Comparison of ENCODE assay signal across 2 cellular contexts in genomic region chr3:25719321-25719720, GRCh38.
TF ChIP-seq lines count a peak whose summit lies in the region.

No MANE protein-coding gene starts in this region.

TF ChIP-seq in HepG2, 621 proteins besides CTCF, POLR2A, EP300 and RAD21:
- TF ChIP-seq ZSCAN20 (CRISPR knock-in tag; IDR thresholded peaks at IDR 0.05; ENCODE audit: borderline replicate concordance), result no peak
- TF ChIP-seq ZSCAN31 (CRISPR knock-in tag; IDR thresholded peaks at IDR 0.05; ENCODE audit: low read depth), result no peak
- TF ChIP-seq, protein P1, sequence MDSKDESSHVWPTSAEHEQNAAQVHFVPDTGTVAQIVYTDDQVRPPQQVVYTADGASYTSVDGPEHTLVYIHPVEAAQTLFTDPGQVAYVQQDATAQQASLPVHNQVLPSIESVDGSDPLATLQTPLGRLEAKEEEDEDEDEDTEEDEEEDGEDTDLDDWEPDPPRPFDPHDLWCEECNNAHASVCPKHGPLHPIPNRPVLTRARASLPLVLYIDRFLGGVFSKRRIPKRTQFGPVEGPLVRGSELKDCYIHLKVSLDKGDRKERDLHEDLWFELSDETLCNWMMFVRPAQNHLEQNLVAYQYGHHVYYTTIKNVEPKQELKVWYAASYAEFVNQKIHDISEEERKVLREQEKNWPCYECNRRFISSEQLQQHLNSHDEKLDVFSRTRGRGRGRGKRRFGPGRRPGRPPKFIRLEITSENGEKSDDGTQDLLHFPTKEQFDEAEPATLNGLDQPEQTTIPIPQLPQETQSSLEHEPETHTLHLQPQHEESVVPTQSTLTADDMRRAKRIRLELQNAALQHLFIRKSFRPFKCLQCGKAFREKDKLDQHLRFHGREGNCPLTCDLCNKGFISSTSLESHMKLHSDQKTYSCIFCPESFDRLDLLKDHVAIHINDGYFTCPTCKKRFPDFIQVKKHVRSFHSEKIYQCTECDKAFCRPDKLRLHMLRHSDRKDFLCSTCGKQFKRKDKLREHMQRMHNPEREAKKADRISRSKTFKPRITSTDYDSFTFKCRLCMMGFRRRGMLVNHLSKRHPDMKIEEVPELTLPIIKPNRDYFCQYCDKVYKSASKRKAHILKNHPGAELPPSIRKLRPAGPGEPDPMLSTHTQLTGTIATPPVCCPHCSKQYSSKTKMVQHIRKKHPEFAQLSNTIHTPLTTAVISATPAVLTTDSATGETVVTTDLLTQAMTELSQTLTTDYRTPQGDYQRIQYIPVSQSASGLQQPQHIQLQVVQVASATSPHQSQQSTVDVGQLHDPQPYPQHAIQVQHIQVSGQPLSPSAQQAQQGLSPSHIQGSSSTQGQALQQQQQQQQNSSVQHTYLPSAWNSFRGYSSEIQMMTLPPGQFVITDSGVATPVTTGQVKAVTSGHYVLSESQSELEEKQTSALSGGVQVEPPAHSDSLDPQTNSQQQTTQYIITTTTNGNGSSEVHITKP (CRISPR knock-in tag; IDR thresholded peaks at IDR 0.05; ENCODE audit: low read depth), result no peak
- no peak for TF ChIP-seq TCF7 (IDR thresholded peaks at IDR 0.05; ENCODE audit: low read depth)
- no peak for TF ChIP-seq SMAD3 (CRISPR knock-in tag; IDR thresholded peaks at IDR 0.05)
- no peak for TF ChIP-seq TEAD2 (CRISPR knock-in tag; IDR thresholded peaks at IDR 0.05)
- TF ChIP-seq IRF9 (CRISPR knock-in tag; IDR thresholded peaks at IDR 0.05; ENCODE audit: borderline replicate concordance), result no peak
- no peak for TF ChIP-seq NFIC (IDR thresholded peaks at IDR 0.05; ENCODE audit: low read length)
- no peak for TF ChIP-seq TBL1XR1 (IDR thresholded peaks at IDR 0.05; ENCODE audit: borderline replicate concordance, low read length, partially characterized antibody)

TF ChIP-seq in K562, 482 proteins besides CTCF, POLR2A, EP300 and RAD21:
- TF ChIP-seq, protein P2, sequence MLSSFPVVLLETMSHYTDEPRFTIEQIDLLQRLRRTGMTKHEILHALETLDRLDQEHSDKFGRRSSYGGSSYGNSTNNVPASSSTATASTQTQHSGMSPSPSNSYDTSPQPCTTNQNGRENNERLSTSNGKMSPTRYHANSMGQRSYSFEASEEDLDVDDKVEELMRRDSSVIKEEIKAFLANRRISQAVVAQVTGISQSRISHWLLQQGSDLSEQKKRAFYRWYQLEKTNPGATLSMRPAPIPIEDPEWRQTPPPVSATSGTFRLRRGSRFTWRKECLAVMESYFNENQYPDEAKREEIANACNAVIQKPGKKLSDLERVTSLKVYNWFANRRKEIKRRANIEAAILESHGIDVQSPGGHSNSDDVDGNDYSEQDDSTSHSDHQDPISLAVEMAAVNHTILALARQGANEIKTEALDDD (IDR thresholded peaks at IDR 0.05), result no peak
- TF ChIP-seq CBFB (CRISPR knock-in tag; IDR thresholded peaks at IDR 0.05) (no peak), RBFOX2 (IDR thresholded peaks at IDR 0.05; ENCODE audit: low read depth, low read length) (no peak), DACH1 (IDR thresholded peaks at IDR 0.05; ENCODE audit: partially characterized antibody) (no peak), RREB1 (CRISPR knock-in tag; IDR thresholded peaks at IDR 0.05) (no peak), ZNF121 (CRISPR knock-in tag; conservative IDR thresholded peaks at IDR 0.05) (no peak), SP1 (CRISPR knock-in tag; IDR thresholded peaks at IDR 0.05) (no peak), FOXA1 (IDR thresholded peaks at IDR 0.05; ENCODE audit: borderline replicate concordance) (no peak), BACH1 (tag; IDR thresholded peaks at IDR 0.05) (no peak), ZC3H4 (CRISPR knock-in tag; IDR thresholded peaks at IDR 0.05; ENCODE audit: borderline replicate concordance) (no peak), LARP7 (IDR thresholded peaks at IDR 0.05) (no peak), NFE2 (IDR thresholded peaks at IDR 0.05; ENCODE audit: low read depth) (no peak), KDM1A (IDR thresholded peaks at IDR 0.05) (no peak)
- TF ChIP-seq, protein P3, sequence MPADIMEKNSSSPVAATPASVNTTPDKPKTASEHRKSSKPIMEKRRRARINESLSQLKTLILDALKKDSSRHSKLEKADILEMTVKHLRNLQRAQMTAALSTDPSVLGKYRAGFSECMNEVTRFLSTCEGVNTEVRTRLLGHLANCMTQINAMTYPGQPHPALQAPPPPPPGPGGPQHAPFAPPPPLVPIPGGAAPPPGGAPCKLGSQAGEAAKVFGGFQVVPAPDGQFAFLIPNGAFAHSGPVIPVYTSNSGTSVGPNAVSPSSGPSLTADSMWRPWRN (IDR thresholded peaks at IDR 0.05; ENCODE audit: low read depth), result no peak
- TF ChIP-seq, protein P4, sequence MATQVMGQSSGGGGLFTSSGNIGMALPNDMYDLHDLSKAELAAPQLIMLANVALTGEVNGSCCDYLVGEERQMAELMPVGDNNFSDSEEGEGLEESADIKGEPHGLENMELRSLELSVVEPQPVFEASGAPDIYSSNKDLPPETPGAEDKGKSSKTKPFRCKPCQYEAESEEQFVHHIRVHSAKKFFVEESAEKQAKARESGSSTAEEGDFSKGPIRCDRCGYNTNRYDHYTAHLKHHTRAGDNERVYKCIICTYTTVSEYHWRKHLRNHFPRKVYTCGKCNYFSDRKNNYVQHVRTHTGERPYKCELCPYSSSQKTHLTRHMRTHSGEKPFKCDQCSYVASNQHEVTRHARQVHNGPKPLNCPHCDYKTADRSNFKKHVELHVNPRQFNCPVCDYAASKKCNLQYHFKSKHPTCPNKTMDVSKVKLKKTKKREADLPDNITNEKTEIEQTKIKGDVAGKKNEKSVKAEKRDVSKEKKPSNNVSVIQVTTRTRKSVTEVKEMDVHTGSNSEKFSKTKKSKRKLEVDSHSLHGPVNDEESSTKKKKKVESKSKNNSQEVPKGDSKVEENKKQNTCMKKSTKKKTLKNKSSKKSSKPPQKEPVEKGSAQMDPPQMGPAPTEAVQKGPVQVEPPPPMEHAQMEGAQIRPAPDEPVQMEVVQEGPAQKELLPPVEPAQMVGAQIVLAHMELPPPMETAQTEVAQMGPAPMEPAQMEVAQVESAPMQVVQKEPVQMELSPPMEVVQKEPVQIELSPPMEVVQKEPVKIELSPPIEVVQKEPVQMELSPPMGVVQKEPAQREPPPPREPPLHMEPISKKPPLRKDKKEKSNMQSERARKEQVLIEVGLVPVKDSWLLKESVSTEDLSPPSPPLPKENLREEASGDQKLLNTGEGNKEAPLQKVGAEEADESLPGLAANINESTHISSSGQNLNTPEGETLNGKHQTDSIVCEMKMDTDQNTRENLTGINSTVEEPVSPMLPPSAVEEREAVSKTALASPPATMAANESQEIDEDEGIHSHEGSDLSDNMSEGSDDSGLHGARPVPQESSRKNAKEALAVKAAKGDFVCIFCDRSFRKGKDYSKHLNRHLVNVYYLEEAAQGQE (CRISPR knock-in tag; IDR thresholded peaks at IDR 0.05; ENCODE audit: low read depth), result no peak
